Comparison of ENCODE assay signal across 32 cellular contexts in genomic region chr5:170143091-170143490, GRCh38. TPM values are rescaled to one million over a fixed set of nuclear protein-coding genes. Genes with fewer than 3 reads are reported as not detected.
"Had no signal": no experiment of that assay in that cellular context is flagged by ENCODE, and none has a peak within 500 bp of the region (broad histone marks: within the 10 kb centered on the region; RNA-seq: fewer than 3 reads in every experiment).

No MANE protein-coding gene starts in this region.

- H3K4me3 ChIP-seq: lower lobe of right lung, ovary, right atrium auricular region, right lobe of liver, smooth muscle cell, stomach, suprapubic skin, thoracic aorta, tibial artery, uterus had no signal

- H3K27ac Mint-ChIP-seq: immature natural killer cell; naive thymus-derived CD8-positive, alpha-beta T cell; nephron; progenitor cell of endocrine pancreas; stimulated activated naive B cell treated with anti-CD40 and anti-IgM and Interleukin-4, amounts not matched to agents 10 μg/mL and 1 μg/mL and 100 μg/mL, for 72 hours had no signal

- ATAC-seq: left lobe of liver; lower lobe of right lung; naive thymus-derived CD8-positive, alpha-beta T cell; right lobe of liver; stimulated activated naive B cell treated with anti-CD40 and anti-IgM and Interleukin-4, amounts not matched to agents 10 μg/mL and 1 μg/mL and 100 μg/mL, for 72 hours; stimulated activated naive CD8-positive, alpha-beta T cell treated with anti-CD3 and anti-CD28 coated beads, Interleukin-15, Interleukin-2, amounts not matched to agents 100 U/mL and 50 U/mL, for 24 hours had no signal

- H3K36me3 ChIP-seq: lower lobe of right lung, neutrophil, ovary, right atrium auricular region, right lobe of liver, stomach, suprapubic skin, thoracic aorta, tibial artery, uterus had no signal

- H3K9me3 ChIP-seq: lower lobe of right lung, neutrophil, right atrium auricular region, right lobe of liver, stomach, suprapubic skin, thoracic aorta, tibial artery, uterus had no signal

- DNase-seq: hypothalamus; immature natural killer cell; lower lobe of right lung; mammary epithelial cell; mesenchymal stem cell; naive thymus-derived CD8-positive, alpha-beta T cell; occipital lobe; ovary; right lobe of liver; stimulated activated CD4-positive, alpha-beta T cell treated with anti-CD3 and anti-CD28 coated beads, Interleukin-1b, Interleukin-23, amount 100 ng/mL, for 48 hours; stimulated activated CD4-positive, alpha-beta T cell treated with anti-CD3 and anti-CD28 coated beads, Interleukin-4, amount 100 ng/mL, for 1 hour; stimulated activated naive B cell treated with anti-CD40 and anti-IgM and Interleukin-4, amounts not matched to agents 10 μg/mL and 1 μg/mL and 100 μg/mL, for 72 hours; stimulated activated naive CD8-positive, alpha-beta T cell treated with anti-CD3 and anti-CD28 coated beads, Interleukin-15, Interleukin-2, amounts not matched to agents 100 U/mL and 50 U/mL, for 24 hours; stomach; tibial artery; trophoblast cell; uterus had no signal

- H3K36me3 Mint-ChIP-seq: immature natural killer cell; naive thymus-derived CD8-positive, alpha-beta T cell; stimulated activated naive B cell treated with anti-CD40 and anti-IgM and Interleukin-4, amounts not matched to agents 10 μg/mL and 1 μg/mL and 100 μg/mL, for 72 hours had no signal

- H3K4me3 Mint-ChIP-seq: immature natural killer cell; naive thymus-derived CD8-positive, alpha-beta T cell; nephron; neural crest cell; stimulated activated naive B cell treated with anti-CD40 and anti-IgM and Interleukin-4, amounts not matched to agents 10 μg/mL and 1 μg/mL and 100 μg/mL, for 72 hours had no signal

- H3K4me1 ChIP-seq: lower lobe of right lung, right atrium auricular region, right lobe of liver, stomach, suprapubic skin, tibial artery, uterus had no signal

- H3K9me3 Mint-ChIP-seq: immature natural killer cell; naive thymus-derived CD8-positive, alpha-beta T cell; nephron; neural crest cell; stimulated activated naive B cell treated with anti-CD40 and anti-IgM and Interleukin-4, amounts not matched to agents 10 μg/mL and 1 μg/mL and 100 μg/mL, for 72 hours had no signal

- H3K27ac ChIP-seq: lower lobe of right lung, neutrophil, ovary, right atrium auricular region, right lobe of liver, stomach, suprapubic skin, thoracic aorta, tibial artery, uterus had no signal

- H3K4me1 Mint-ChIP-seq: immature natural killer cell; naive thymus-derived CD8-positive, alpha-beta T cell; nephron had no signal

- H3K27me3 ChIP-seq: neutrophil, ovary, right atrium auricular region, right lobe of liver, stomach, suprapubic skin, tibial artery, uterus had no signal

RNA-seq across cellular contexts. Expression of gene FOXI1, which starts 37.4 kb away (rescaled TPM):
- total RNA-seq: kidney epithelial cell; left lobe of liver; liver; lower lobe of right lung; mammary epithelial cell; naive thymus-derived CD8-positive, alpha-beta T cell; neural crest cell; occipital lobe; ovary; progenitor cell of endocrine pancreas; pulmonary artery endothelial cell; renal cortical epithelial cell; right atrium auricular region; right lobe of liver; skeletal muscle tissue; smooth muscle cell; thoracic aorta; ureter; uterus had no signal
- polyA plus RNA-seq: immature natural killer cell; liver; mammary epithelial cell; naive thymus-derived CD8-positive, alpha-beta T cell; ovary; smooth muscle cell; stomach had no signal
